8 cellular contexts compared by ENCODE assay signal in genomic region chr14:90235179-90235976, GRCh38. TPM values are rescaled to one million over a fixed set of nuclear protein-coding genes. Genes with fewer than 3 reads are reported as not detected.
DNase-seq lines count a peak whose midpoint lies in the region; ATAC-seq and TF ChIP-seq lines count a peak whose summit lies in the region.

No MANE protein-coding gene starts in this region.

- DNase-seq in BJ (ENCODE audit: low read depth) (no peak), MG63 (peak; percentile 27), RPMI7951 (ENCODE audit: low read depth) (peak; percentile 43), germinal center (ENCODE audit: low spot score) (peak; percentile 82), ureter (ENCODE audit: low spot score) (peak; percentile 70)
- peak; percentile 58 for DNase-seq in activated T-helper 2 cell treated with anti-CD3 and anti-CD28 coated beads, Interferon-gamma antibody, Interleukin-2, Interleukin-4, amounts not matched to agents 10 μg/mL and 5 μg/mL and 100 μg/mL, durations not matched to agents 14 hours and 24 hours and 36 hours (ENCODE audit: low spot score)

- peaks cover 38% of the 10 kb centered on the region for H3K9me3 Mint-ChIP-seq in activated T-helper 2 cell treated with anti-CD3 and anti-CD28 coated beads, Interferon-gamma antibody, Interleukin-2, Interleukin-4, amounts not matched to agents 10 μg/mL and 5 μg/mL and 100 μg/mL, durations not matched to agents 14 hours and 24 hours and 36 hours

- H3K4me3 ChIP-seq in BJ (ENCODE audit: low read depth, low read length) (no peak overlapping the region), MG63 (no peak overlapping the region), parathyroid adenoma (ENCODE audit: low read depth, low read length) (no peak overlapping the region)

- H3K79me2 ChIP-seq in parathyroid adenoma = no peaks in the 10 kb centered on the region

- no peak overlapping the region for H3K9ac ChIP-seq in parathyroid adenoma

- H3K27ac Mint-ChIP-seq in activated T-helper 2 cell treated with anti-CD3 and anti-CD28 coated beads, Interferon-gamma antibody, Interleukin-2, Interleukin-4, amounts not matched to agents 10 μg/mL and 5 μg/mL and 100 μg/mL, durations not matched to agents 14 hours and 24 hours and 36 hours = no peak overlapping the region

- H3K9me3 ChIP-seq in MG63 (peaks cover 3% of the 10 kb centered on the region; the same call in 1 of the 2 replicates), parathyroid adenoma (ENCODE audit: control insufficient read depth, low read length) (no peaks in the 10 kb centered on the region)

- peak overlapping the region; percentile 47 for H2AFZ ChIP-seq in parathyroid adenoma

- TF ChIP-seq CTCF in BJ (IDR thresholded peaks at IDR 0.05; ENCODE audit: insufficient read depth, low read depth, low read length) (peak; percentile 88), parathyroid adenoma (IDR thresholded peaks at IDR 0.05) (peak; percentile 97)

- H3K36me3 ChIP-seq in BJ (ENCODE audit: control insufficient read depth, insufficient read depth, low read length) (no peaks in the 10 kb centered on the region), MG63 (no peaks in the 10 kb centered on the region), parathyroid adenoma (ENCODE audit: control insufficient read depth, insufficient read depth, low read length) (no peaks in the 10 kb centered on the region)

- intact Hi-C loops in activated T-helper 2 cell treated with anti-CD3 and anti-CD28 coated beads, Interferon-gamma antibody, Interleukin-2, Interleukin-4, amounts not matched to agents 10 μg/mL and 5 μg/mL and 100 μg/mL, durations not matched to agents 14 hours and 24 hours and 36 hours (cut with micrococcal nuclease) = loop anchor here (1.0 to 10.0 kb wide), 3 partner anchors 171 to 296 kb away; partner anchors contain the start of gene KCNK13

- ATAC-seq in GM19455 (IDR thresholded peaks at IDR 0.05; ENCODE audit: unreplicated experiment) = peak; percentile 73

- H3K4me2 ChIP-seq in parathyroid adenoma (ENCODE audit: low read length) = peak overlapping the region; percentile 31

- H3K4me1 Mint-ChIP-seq in activated T-helper 2 cell treated with anti-CD3 and anti-CD28 coated beads, Interferon-gamma antibody, Interleukin-2, Interleukin-4, amounts not matched to agents 10 μg/mL and 5 μg/mL and 100 μg/mL, durations not matched to agents 14 hours and 24 hours and 36 hours (ENCODE audit: low read depth) = peaks cover 3% of the 10 kb centered on the region

- POLR2A ChIA-PET in BJ (lab: Charles Lee) = no interaction called here

- H3K4me1 ChIP-seq in parathyroid adenoma = no peaks in the 10 kb centered on the region

- peaks cover 11% of the 10 kb centered on the region for H3K36me3 Mint-ChIP-seq in activated T-helper 2 cell treated with anti-CD3 and anti-CD28 coated beads, Interferon-gamma antibody, Interleukin-2, Interleukin-4, amounts not matched to agents 10 μg/mL and 5 μg/mL and 100 μg/mL, durations not matched to agents 14 hours and 24 hours and 36 hours (ENCODE audit: low read depth)

- H3K27me3 ChIP-seq in BJ (ENCODE audit: control insufficient read depth, insufficient read depth, low read length) (no peaks in the 10 kb centered on the region), MG63 (no peaks in the 10 kb centered on the region), parathyroid adenoma (ENCODE audit: control insufficient read depth, insufficient read depth, low read length) (no peaks in the 10 kb centered on the region)

- H3K27ac ChIP-seq in parathyroid adenoma = no peak overlapping the region

- H3K4me3 Mint-ChIP-seq in activated T-helper 2 cell treated with anti-CD3 and anti-CD28 coated beads, Interferon-gamma antibody, Interleukin-2, Interleukin-4, amounts not matched to agents 10 μg/mL and 5 μg/mL and 100 μg/mL, durations not matched to agents 14 hours and 24 hours and 36 hours (ENCODE audit: low read depth) = no peak overlapping the region

- peaks cover 9% of the 10 kb centered on the region for H3K27me3 Mint-ChIP-seq in activated T-helper 2 cell treated with anti-CD3 and anti-CD28 coated beads, Interferon-gamma antibody, Interleukin-2, Interleukin-4, amounts not matched to agents 10 μg/mL and 5 μg/mL and 100 μg/mL, durations not matched to agents 14 hours and 24 hours and 36 hours (ENCODE audit: low read depth)

- CTCF ChIA-PET in BJ (lab: Yijun Ruan, JAX) = interaction anchor here (0.6 to 13.2 kb wide), 28 partner anchors 8 to 1520 kb away, joined by 3 to 156 read pairs (median 3); partner anchors contain the start of genes EFCAB11 and PSMC1

RNA-seq across cellular contexts. Expression of gene PSMC1, which starts 21.0 kb away (rescaled TPM):
- polyA plus RNA-seq in BJ (2011; rRNA removed) = 102 and 180 TPM in 2 replicates
- 23.4 and 31.4 TPM in 2 replicates for polyA minus RNA-seq in BJ (2011; rRNA and poly(A)+ RNA removed)
- 135 and 215 TPM in 2 replicates for total RNA-seq in MG63 (2014; rRNA removed; shearing (Covaris generic); ENCODE audit: low replicate concordance)
- total RNA-seq in RPMI7951 (2014; rRNA removed; shearing (Covaris generic)) = 161 and 194 TPM in 2 replicates
- 162 and 167 TPM in 2 replicates for total RNA-seq in activated T-helper 2 cell treated with anti-CD3 and anti-CD28 coated beads, Interferon-gamma antibody, Interleukin-2, Interleukin-4, amounts not matched to agents 10 μg/mL and 5 μg/mL and 100 μg/mL, durations not matched to agents 14 hours and 24 hours and 36 hours
- 97.1 TPM for total RNA-seq in ureter
